ENCODE assay signal across 8 cellular contexts in the genomic region with DNA sequence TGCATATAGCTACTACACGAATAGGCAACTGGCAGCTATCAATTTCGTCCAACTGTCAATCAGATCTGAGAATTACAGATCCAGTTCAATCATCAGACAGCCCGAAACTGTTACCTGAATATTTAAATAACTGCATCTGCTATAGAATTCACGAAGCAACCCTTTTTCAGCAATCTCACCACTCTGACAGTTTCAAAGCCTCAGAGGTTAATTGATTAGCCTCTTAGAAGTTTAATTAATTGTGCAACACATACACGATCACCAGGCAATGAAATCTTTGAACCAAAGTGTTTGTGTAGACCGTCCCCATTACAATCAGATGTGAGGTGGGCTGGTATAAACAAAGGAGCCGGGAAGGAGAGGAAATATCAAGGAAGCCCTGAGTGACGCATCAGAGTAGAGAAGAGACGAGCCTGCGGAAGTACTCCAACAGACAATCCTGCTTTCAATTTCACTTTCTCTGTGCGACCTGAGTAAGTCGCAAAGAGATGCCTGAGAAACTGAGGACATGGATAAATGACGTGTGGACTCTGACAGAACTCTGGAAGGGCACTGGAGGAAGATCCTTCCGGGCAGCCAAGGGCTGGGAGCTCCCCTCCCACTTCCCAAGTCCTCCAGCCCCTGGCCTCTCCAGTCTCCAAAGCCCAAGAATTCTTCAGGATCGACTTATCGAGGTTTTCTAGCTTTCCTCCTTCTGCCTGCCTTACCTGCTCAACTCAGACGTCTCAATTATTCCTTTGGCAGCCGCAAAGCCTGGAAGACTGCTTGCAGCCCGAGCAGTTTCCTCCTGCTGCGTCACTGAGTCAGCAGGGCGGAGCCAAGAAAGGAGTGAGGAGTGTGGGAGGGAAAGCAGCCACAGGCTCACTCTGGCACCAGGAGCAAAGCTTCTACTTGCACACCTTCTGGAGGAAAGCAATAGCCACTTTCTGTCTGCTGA. TPM values are rescaled to one million over a fixed set of nuclear protein-coding genes. Genes with fewer than 3 reads are reported as not detected.
DNase-seq lines count a peak whose midpoint lies in the region; ATAC-seq, FAIRE-seq and TF ChIP-seq lines count a peak whose summit lies in the region.

A gene with protein sequence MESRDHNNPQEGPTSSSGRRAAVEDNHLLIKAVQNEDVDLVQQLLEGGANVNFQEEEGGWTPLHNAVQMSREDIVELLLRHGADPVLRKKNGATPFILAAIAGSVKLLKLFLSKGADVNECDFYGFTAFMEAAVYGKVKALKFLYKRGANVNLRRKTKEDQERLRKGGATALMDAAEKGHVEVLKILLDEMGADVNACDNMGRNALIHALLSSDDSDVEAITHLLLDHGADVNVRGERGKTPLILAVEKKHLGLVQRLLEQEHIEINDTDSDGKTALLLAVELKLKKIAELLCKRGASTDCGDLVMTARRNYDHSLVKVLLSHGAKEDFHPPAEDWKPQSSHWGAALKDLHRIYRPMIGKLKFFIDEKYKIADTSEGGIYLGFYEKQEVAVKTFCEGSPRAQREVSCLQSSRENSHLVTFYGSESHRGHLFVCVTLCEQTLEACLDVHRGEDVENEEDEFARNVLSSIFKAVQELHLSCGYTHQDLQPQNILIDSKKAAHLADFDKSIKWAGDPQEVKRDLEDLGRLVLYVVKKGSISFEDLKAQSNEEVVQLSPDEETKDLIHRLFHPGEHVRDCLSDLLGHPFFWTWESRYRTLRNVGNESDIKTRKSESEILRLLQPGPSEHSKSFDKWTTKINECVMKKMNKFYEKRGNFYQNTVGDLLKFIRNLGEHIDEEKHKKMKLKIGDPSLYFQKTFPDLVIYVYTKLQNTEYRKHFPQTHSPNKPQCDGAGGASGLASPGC (minus strand): TSS at position 797 of the 937 bp plus-strand sequence. CDS start 2,450 bp downstream, outside the sequence.

- H3K36me3 ChIP-seq in HEK293 (ENCODE audit: control insufficient read depth in 2 of 2, insufficient read depth in 1 of 2, low read length in 2 of 2) (no peaks in the 10 kb centered on the region), HepG2 (replicated peaks in 1 of 2; ENCODE audit: control insufficient read depth in 1 of 2, insufficient read depth in 2 of 2, low read length in 2 of 2) (no peaks in the 10 kb centered on the region)

- no peak for TF ChIP-seq EP300 in HepG2 (IDR thresholded peaks at IDR 0.05; ENCODE audit: low read depth in 2 of 2, low read length in 2 of 2)
- TF ChIP-seq EP300 in HepG2 (CRISPR knock-in tag; IDR thresholded peaks at IDR 0.05; ENCODE audit: borderline replicate concordance) = no peak

- no peaks in the 10 kb centered on the region for H3K9me3 ChIP-seq in HEK293 (ENCODE audit: control insufficient read depth, insufficient read depth, low read depth, low read length)
- no peaks in the 10 kb centered on the region for H3K9me3 ChIP-seq in HepG2 (ENCODE audit: low read length)

- peak within 1 kb of the TSS; percentile 60 for H2AFZ ChIP-seq in HepG2 (ENCODE audit: low read length)

- no peaks in the 10 kb centered on the region for H4K20me1 ChIP-seq in HepG2 (ENCODE audit: insufficient read depth, low read length)

- H3K27ac ChIP-seq in HEK293 (ENCODE audit: extremely low read depth, low read depth, low read length) (peak within 1 kb of the TSS; percentile 1; the same call in 1 of the 2 replicates), HepG2 (ENCODE audit: extremely low read length, insufficient read depth, low read length) (no peak within 1 kb of the TSS)

- FAIRE-seq in HepG2 (lab: Jason Lieb, UNC) = no peak

- peak within 1 kb of the TSS; percentile 73 for H3K4me2 ChIP-seq in HepG2 (ENCODE audit: low read depth, low read length)

- POLR2A ChIA-PET in HEK293 (lab: Yijun Ruan, JAX) = no interaction called here
- POLR2A ChIA-PET in HepG2 (lab: Yijun Ruan, JAX) = no interaction called here

- TF ChIP-seq RAD21 in HepG2 (CRISPR knock-in tag; IDR thresholded peaks at IDR 0.05) = no peak

- CTCF ChIA-PET in HEK293 (lab: Yijun Ruan, JAX) = interaction anchor here (0.6 to 2.3 kb wide), 12 partner anchors 11 to 505 kb away, joined by 3 to 14 read pairs (median 4); no protein-coding TSS in a partner anchor
- CTCF ChIA-PET in HepG2 (lab: Yijun Ruan, JAX; ENCODE audit: low intra/inter-chr PET ratio, low total read pairs) = no interaction called here

- 13% methylated on average over 20 of the region's 21 CpGs for WGBS in HepG2 (ENCODE audit: low lambda C conversion rate)

- H3K4me3 ChIP-seq in HEK293 (ENCODE audit: low read depth, low read length) (peak within 1 kb of the TSS; percentile 61), NB4 (ENCODE audit: low read depth, low read length) (peak within 1 kb of the TSS; percentile 90), HepG2 (replicated peaks in 1 of 3; ENCODE audit: insufficient read depth in 1 of 3, low read depth in 2 of 3, low read length in 3 of 3) (peak within 1 kb of the TSS; percentile 51 to 67 (median 51))

- DNase-seq in NCI-H1417 (lab: John Stamatoyannopoulos, UW) (peak; percentile 36 to 87 (median 66)), NCI-H1417 treated with DMSO at 0.1 percent for 48 hours (lab: John Stamatoyannopoulos, UW) (no peak), NB4 (ENCODE audit: low read depth) (peak; percentile 70), dermis microvascular lymphatic vessel endothelial cell (ENCODE audit: low read depth in 2 of 2) (peak; percentile 31 to 35), HepG2 (ENCODE audit: low spot score) (no peak)
- peak; percentile 55 to 59 for DNase-seq in activated CD4-positive, alpha-beta T cell treated with anti-CD3 and anti-CD28 coated beads for 4 hours
- peak; percentile 63 for DNase-seq in stimulated activated CD4-positive, alpha-beta T cell treated with anti-CD3 and anti-CD28 coated beads, Interleukin-4, amount 100 ng/mL, for 24 hours

- in situ Hi-C loops in HepG2 (cut with HindIII; ENCODE audit: extremely low pct_ligation_motif_present, low pct_unique_long_range_greater_than_20kb) = no loop called here

- ATAC-seq in HepG2 = peak; percentile 57

- BruUV-seq in HepG2 (replicated peaks; lab: Mats Ljungman, UMichigan) = no TSS peak

- TF ChIP-seq POLR2A in NB4 (IDR thresholded peaks at IDR 0.05; ENCODE audit: extremely low read depth, insufficient read length) = peak; percentile 44
- no peak for TF ChIP-seq POLR2A in HepG2 (IDR thresholded peaks at IDR 0.05; ENCODE audit: insufficient read depth in 1 of 2, low read depth in 2 of 2, low read length in 2 of 2)

- TF ChIP-seq CTCF in HEK293 (tag by site-specific recombination; IDR thresholded peaks at IDR 0.05) = no peak
- no peak for TF ChIP-seq CTCF in NB4 (IDR thresholded peaks at IDR 0.05; ENCODE audit: low read depth, low read length)
- no peak for TF ChIP-seq CTCF in HepG2 (CRISPR knock-in tag; IDR thresholded peaks at IDR 0.05)

- H3K4me1 ChIP-seq in HEK293 (ENCODE audit: control insufficient read depth, insufficient read depth, low read length) (no peaks in the 10 kb centered on the region), HepG2 (ENCODE audit: insufficient read depth, low read length) (peaks cover 9% of the 10 kb centered on the region)

- H3K79me2 ChIP-seq in HepG2 (ENCODE audit: insufficient read depth, low read length) = no peaks in the 10 kb centered on the region

- H3K9ac ChIP-seq in HepG2 (ENCODE audit: insufficient read depth, low read depth, low read length) = 0 out of 2 replicates have a peak within 1 kb of the TSS, but pooled peaks have one; percentile 23

- no peaks in the 10 kb centered on the region; a peak in 1 of 5 replicates for H3K27me3 ChIP-seq in HepG2 (ENCODE audit: control insufficient read depth in 1 of 2, insufficient read depth in 2 of 2, low read length in 2 of 2)

- intact Hi-C loops in HepG2 (cut with micrococcal nuclease; ENCODE audit: unreplicated experiment) = no loop called here

TF ChIP-seq in HEK293, 187 proteins besides CTCF, POLR2A, EP300 and RAD21 (continues in another document):
- peak; percentile 21; the same call in 1 of the 2 replicates for TF ChIP-seq ZNF501 (tag by site-specific recombination; IDR thresholded peaks at IDR 0.05)

TF ChIP-seq in HepG2, 621 proteins besides CTCF, POLR2A, EP300 and RAD21 (continues in another document):
- TF ChIP-seq GABPB1 (CRISPR knock-in tag; IDR thresholded peaks at IDR 0.05) (peak; percentile 30; the same call in 1 of the 2 replicates), ZFYVE20 (CRISPR knock-in tag; IDR thresholded peaks at IDR 0.05; ENCODE audit: borderline replicate concordance, low read depth) (no peak)

RNA-seq across cellular contexts. Expression of the gene that starts here (rescaled TPM):
- 0.25 and 0.39 TPM in 2 replicates for total RNA-seq in dermis microvascular lymphatic vessel endothelial cell
- total RNA-seq in HepG2 (2016; rRNA removed; fragmentation: Illumina TruSeq; extraction: Trizol) = 0.13 and 0.20 TPM in 2 replicates
- not detected in 2 replicates for total RNA-seq in HepG2 (2016; cell fraction: cytosol; rRNA removed; fragmentation: Illumina TruSeq; extraction: Trizol; ENCODE audit: low read depth)
- total RNA-seq in HepG2 (2016; cell fraction: insoluble cytoplasmic fraction; rRNA removed; fragmentation: Illumina TruSeq; extraction: Trizol) = 0.09 and 0.12 TPM in 2 replicates
- total RNA-seq in HepG2 (2016; cell fraction: membrane; rRNA removed; fragmentation: Illumina TruSeq; extraction: Trizol) = 0.07 TPM in 1 of 2 replicates, not detected in the other
- total RNA-seq in HepG2 (2016; cell fraction: nucleus; rRNA removed; fragmentation: Illumina TruSeq; extraction: Trizol) = 0.09 TPM in 2 replicates
- 0.05 and 0.16 TPM in 2 replicates for polyA plus RNA-seq in HepG2 (2011; rRNA removed)
- polyA plus RNA-seq in HepG2 (2011; cell fraction: cytosol; rRNA removed) = 0.01 and 0.09 TPM in 2 replicates
- 0.06 and 0.29 TPM in 2 replicates for polyA plus RNA-seq in HepG2 (2011; cell fraction: nucleus; rRNA removed)
- polyA plus RNA-seq in HepG2 (2012) = 0.04 and 0.08 TPM in 2 replicates
- polyA plus RNA-seq in HepG2 (2016; cell fraction: cytosol; fragmentation: Illumina TruSeq; extraction: Trizol; ENCODE audit: low read depth) = not detected in 2 replicates
- 0.15 TPM in 1 of 2 replicates, not detected in the other for polyA plus RNA-seq in HepG2 (2016; cell fraction: insoluble cytoplasmic fraction; fragmentation: Illumina TruSeq; extraction: Trizol; ENCODE audit: low read depth)
- polyA plus RNA-seq in HepG2 (2016; cell fraction: membrane; fragmentation: Illumina TruSeq; extraction: Trizol; ENCODE audit: low read depth) = not detected in 2 replicates
- 0.15 and 0.18 TPM in 2 replicates for polyA plus RNA-seq in HepG2 (2016; cell fraction: nucleus; fragmentation: Illumina TruSeq; extraction: Trizol; ENCODE audit: insufficient read depth, low read depth)
- 0.04 and 1.8 TPM in 2 replicates for polyA minus RNA-seq in HepG2 (2011; rRNA and poly(A)+ RNA removed; ENCODE audit: low replicate concordance)
- polyA minus RNA-seq in HepG2 (2011; cell fraction: cytosol; rRNA and poly(A)+ RNA removed) = not detected in 2 replicates
- 0.13 and 0.37 TPM in 2 replicates for polyA minus RNA-seq in HepG2 (2011; cell fraction: nucleus; rRNA and poly(A)+ RNA removed)

Comparison
In these comparisons a context has a peak if more than half of its experiments do, and no peak if none do; other contexts are left out.
1. DNase-seq: peak in NCI-H1417 (3 of 3), NB4 (single experiment), activated CD4-positive, alpha-beta T cell treated with anti-CD3 and anti-CD28 coated beads for 4 hours (2 of 2) and stimulated activated CD4-positive, alpha-beta T cell treated with anti-CD3 and anti-CD28 coated beads, Interleukin-4, amount 100 ng/mL, for 24 hours (single experiment); none in NCI-H1417 treated with DMSO at 0.1 percent for 48 hours (single experiment) and HepG2 (single experiment).
2. Peak in DNase-seq in dermis microvascular lymphatic vessel endothelial cell; RNA of the gene not detected or under 1 TPM.
3. Peak in every context shown above with its lines, with median percentiles within 50 percentile points of each other: H3K4me3 ChIP-seq.